In the genomic region with DNA sequence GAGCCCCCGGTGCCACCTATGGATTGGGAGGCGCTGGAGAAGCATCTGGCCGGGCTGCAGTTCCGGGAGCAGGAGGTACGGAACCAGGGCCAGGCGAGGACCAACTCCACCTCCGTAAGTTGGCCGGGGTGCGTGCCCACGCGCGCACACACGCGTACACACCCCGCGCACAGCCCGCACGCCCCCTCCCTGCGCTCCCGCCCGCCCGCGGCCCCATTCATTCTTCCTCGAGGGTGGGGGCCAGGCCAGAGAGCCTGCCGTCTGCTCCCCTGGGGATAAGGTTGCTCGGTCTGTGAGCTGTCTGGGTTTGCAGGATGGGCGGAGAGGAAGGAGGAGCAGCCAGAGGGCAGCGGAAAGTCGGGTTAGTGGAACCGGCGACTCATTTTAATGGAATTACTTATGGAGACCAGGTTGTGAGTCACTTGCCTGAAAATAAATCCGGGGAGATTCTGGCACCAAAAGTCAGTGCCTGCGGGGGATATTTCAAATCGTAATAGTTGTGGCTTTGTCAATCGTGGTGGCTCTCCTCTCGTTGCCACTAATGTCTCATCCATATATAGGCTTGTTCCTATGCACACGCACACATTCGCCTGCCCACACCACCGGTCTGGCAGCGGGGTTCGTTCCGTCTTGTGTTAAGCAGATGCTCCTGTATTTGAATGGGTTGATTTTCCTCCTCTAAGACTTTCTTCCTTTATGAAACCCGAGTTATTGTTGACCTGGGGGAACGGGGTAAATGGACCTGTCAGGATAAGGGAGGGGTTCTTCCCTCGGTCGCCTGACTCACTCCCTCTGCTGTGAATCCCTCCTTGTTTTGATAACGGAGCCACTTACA, we compare ENCODE assay signal across 8 cellular contexts.
DNase-seq lines count a peak whose midpoint lies in the region; ATAC-seq, FAIRE-seq and TF ChIP-seq lines count a peak whose summit lies in the region.

No MANE protein-coding gene starts in this region.

- H3K9me1 ChIP-seq in endothelial cell of umbilical vein (replicated peaks; ENCODE audit: control insufficient read depth, extremely low read depth, insufficient read depth, low read length): no peaks in the 10 kb centered on the region

- no peak for ATAC-seq in T-cell (replicated peaks in 1 of 4)
- ATAC-seq in GM19397 (IDR thresholded peaks at IDR 0.05; ENCODE audit: unreplicated experiment): no peak

- dilution Hi-C loops in endothelial cell of umbilical vein (cut with MboI; ENCODE audit: extremely low pct_ligation_motif_present, low sequenced_read_pairs): no loop called here

- peak overlapping the region; percentile 83 for H3K27ac ChIP-seq in endothelial cell of umbilical vein (ENCODE audit: insufficient read depth, low read depth, low read length)

- no peak for TF ChIP-seq CTCF in endothelial cell of umbilical vein (IDR thresholded peaks at IDR 0.05; ENCODE audit: extremely low read depth in 1 of 2, insufficient read depth in 1 of 2, low read depth in 1 of 2, low read length in 2 of 2)

- TF ChIP-seq POLR2A in endothelial cell of umbilical vein (IDR thresholded peaks at IDR 0.05; ENCODE audit: low read depth, low read length): peak; percentile 72

- H3K79me2 ChIP-seq in endothelial cell of umbilical vein (ENCODE audit: control insufficient read depth, insufficient read depth, low read length): peaks cover 46% of the 10 kb centered on the region

- H3K4me1 ChIP-seq in endothelial cell of umbilical vein (ENCODE audit: control insufficient read depth, extremely low read depth, insufficient read depth, low read length): peaks cover 36% of the 10 kb centered on the region

- H3K36me3 ChIP-seq in endothelial cell of umbilical vein (ENCODE audit: control insufficient read depth in 2 of 2, extremely low read depth in 1 of 2, insufficient read depth in 2 of 2, low read length in 2 of 2): peaks cover 0 to 3% of the 10 kb centered on the region in 2 experiments

- no peaks in the 10 kb centered on the region for H3K27me3 ChIP-seq in endothelial cell of umbilical vein (ENCODE audit: control insufficient read depth in 2 of 2, insufficient read depth in 2 of 2, low read length in 2 of 2)

- no peaks in the 10 kb centered on the region for H3K36me3 Mint-ChIP-seq in T-cell

- H3K9me3 ChIP-seq in endothelial cell of umbilical vein (replicated peaks; ENCODE audit: control insufficient read depth, insufficient read depth, low read length): no peaks in the 10 kb centered on the region

- FAIRE-seq in endothelial cell of umbilical vein (lab: Jason Lieb, UNC): peak; percentile 83

- no peaks in the 10 kb centered on the region for H4K20me1 ChIP-seq in endothelial cell of umbilical vein (replicated peaks; ENCODE audit: control insufficient read depth, extremely low read depth, insufficient read depth, low read length)

- POLR2A ChIA-PET in T-cell (lab: Charles Lee): no interaction called here
- POLR2A ChIA-PET in endothelial cell of umbilical vein (lab: Charles Lee): interaction anchor here (0.6 to 2.0 kb wide), 6 partner anchors 10 to 88 kb away, joined by 3 to 9 read pairs (median 4); no protein-coding TSS in a partner anchor

- H3K27ac Mint-ChIP-seq in T-cell: peak overlapping the region in 1 of 2 donors; percentile 9

- peaks cover 0 to 21% (median 16%) of the 10 kb centered on the region in 3 donors for H3K4me1 Mint-ChIP-seq in T-cell

- DNase-seq in DMS153 (lab: John Stamatoyannopoulos, UW) (peak; percentile 53), HuH-7.5 (ENCODE audit: low spot score) (peak; percentile 43), T-cell (peak in 1 of 34 experiments; percentile 1), endothelial cell of umbilical vein (ENCODE audit: low read depth, low spot score) (peak; percentile 88), medulla oblongata (ENCODE audit: extremely low spot score) (peak; percentile 59), superior temporal gyrus (ENCODE audit: extremely low spot score) (peak; percentile 72)
- no peak for DNase-seq in NK-92 treated with Interleukin-12 subunit alpha and Interleukin-12 subunit beta, amount 100 ng/mL, for 24 hours (lab: John Stamatoyannopoulos, UW)

- CTCF ChIA-PET in T-cell (lab: Charles Lee): no interaction called here
- CTCF ChIA-PET in endothelial cell of umbilical vein (lab: Charles Lee): interaction anchor here (0.9 to 6.8 kb wide), 10 partner anchors 11 to 500 kb away, joined by 3 to 124 read pairs (median 8); no protein-coding TSS in a partner anchor

- peaks cover 50 to 60% of the 10 kb centered on the region in 2 donors for H3K27me3 Mint-ChIP-seq in T-cell

- intact Hi-C loops in endothelial cell of umbilical vein (cut with micrococcal nuclease): loop anchor here (1.0 to 10.0 kb wide), 8 partner anchors 10 to 1110 kb away; a partner anchor contains a TSS

- H3K9me3 Mint-ChIP-seq in T-cell: no peaks in the 10 kb centered on the region

- H3K9ac ChIP-seq in endothelial cell of umbilical vein (replicated peaks; ENCODE audit: extremely low read depth, insufficient read depth, low read length): peak overlapping the region; percentile 95

- H3K4me3 ChIP-seq in endothelial cell of umbilical vein (replicated peaks in 1 of 3; ENCODE audit: insufficient read depth in 1 of 3, low read depth in 1 of 3, low read length in 3 of 3): peak overlapping the region; percentile 22 to 80 (median 64)

- peak overlapping the region; percentile 89 for H3K4me2 ChIP-seq in endothelial cell of umbilical vein (ENCODE audit: insufficient read depth, low read length)

- H3K4me3 Mint-ChIP-seq in T-cell: peak overlapping the region; percentile 25 to 54 (median 46)

- TSS peak; percentile 57 for BruUV-seq in endothelial cell of umbilical vein (replicated peaks; lab: Mats Ljungman, UMichigan)

- H2AFZ ChIP-seq in endothelial cell of umbilical vein (ENCODE audit: low read depth, low read length): no peak overlapping the region

TF ChIP-seq in endothelial cell of umbilical vein, 7 proteins besides CTCF, POLR2A, EP300 and RAD21:
- TF ChIP-seq FOS (IDR thresholded peaks at IDR 0.05; ENCODE audit: borderline replicate concordance, insufficient read depth, low read length) (peak; percentile 82), MYC (IDR thresholded peaks at IDR 0.05; ENCODE audit: low read depth, low read length) (no peak), JUN (IDR thresholded peaks at IDR 0.05; ENCODE audit: borderline replicate concordance, insufficient read depth, insufficient read length, low read depth) (peak; percentile 48), POLR2AphosphoS5 (IDR thresholded peaks at IDR 0.05; ENCODE audit: insufficient read depth, low read depth, low read length) (peak; percentile 81), GATA2 (IDR thresholded peaks at IDR 0.05; ENCODE audit: insufficient read depth, insufficient read length, low read depth, low read length) (no peak), EZH2 (IDR thresholded peaks at IDR 0.05; ENCODE audit: borderline replicate concordance, low read depth, low read length, severe bottlenecking) (no peak)
- TF ChIP-seq, protein P1, sequence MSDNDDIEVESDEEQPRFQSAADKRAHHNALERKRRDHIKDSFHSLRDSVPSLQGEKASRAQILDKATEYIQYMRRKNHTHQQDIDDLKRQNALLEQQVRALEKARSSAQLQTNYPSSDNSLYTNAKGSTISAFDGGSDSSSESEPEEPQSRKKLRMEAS (IDR thresholded peaks at IDR 0.05; ENCODE audit: insufficient read depth, insufficient read length): no peak
